19 cellular contexts compared by ENCODE assay signal in the genomic region with DNA sequence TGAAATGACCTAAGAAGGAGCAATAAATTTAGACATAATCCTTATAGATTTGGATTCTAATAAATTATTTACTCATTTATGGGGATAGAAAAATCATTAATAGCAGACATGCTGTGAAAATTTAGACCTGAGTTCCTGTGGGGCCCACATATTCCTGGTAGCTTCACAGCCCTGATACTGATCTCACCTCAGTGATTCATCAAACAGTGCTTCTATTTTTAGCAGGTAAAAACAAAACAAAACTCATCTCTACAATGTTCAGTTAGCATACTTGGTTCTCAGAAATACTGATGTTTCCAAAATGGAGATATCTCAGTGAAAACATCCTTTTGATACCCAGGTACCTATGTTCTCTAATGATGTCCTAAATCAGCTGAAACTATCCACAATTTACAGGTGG.
A peak's percentile ranks its signal among the peaks of the same experiment; 100 is the strongest.
DNase-seq lines count a peak whose midpoint lies in the region; ATAC-seq and TF ChIP-seq lines count a peak whose summit lies in the region.
"Had no signal": no experiment of that assay in that cellular context is flagged by ENCODE, and none has a peak within 500 bp of the region (broad histone marks: within the 10 kb centered on the region; RNA-seq: fewer than 3 reads in every experiment).

No MANE protein-coding gene starts in this region.

- H3K4me1 ChIP-seq in MM.1S (ENCODE audit: low read length) = no peaks in the 10 kb centered on the region
- H3K4me1 ChIP-seq: A549, BE2C, Peyer's patch, SJSA1 had no signal

- TF ChIP-seq CTCF in GM12865 (IDR thresholded peaks at IDR 0.05; ENCODE audit: insufficient read depth, low read depth, low read length, missing control alignments) (no peak), MM.1S (IDR thresholded peaks at IDR 0.05; ENCODE audit: low read length) (no peak)

- H3K4me2 ChIP-seq in MM.1S (ENCODE audit: low read depth, low read length) = no peak overlapping the region
- H3K4me2 ChIP-seq: A549, KMS-11 had no signal

- ATAC-seq in GM19351 (IDR thresholded peaks at IDR 0.05; ENCODE audit: unreplicated experiment) (peak; percentile 54), HG03108 (IDR thresholded peaks at IDR 0.05; ENCODE audit: unreplicated experiment) (no peak), GM19324 (IDR thresholded peaks at IDR 0.05; ENCODE audit: low FRiP score, unreplicated experiment) (no peak)
- ATAC-seq: A549, Right ventricle myocardium inferior had no signal

- H3K36me3 Mint-ChIP-seq in activated T-helper 2 cell treated with anti-CD3 and anti-CD28 coated beads, Interferon-gamma antibody, Interleukin-2, Interleukin-4, amounts not matched to agents 10 μg/mL and 5 μg/mL and 100 μg/mL, durations not matched to agents 14 hours and 24 hours and 36 hours (ENCODE audit: low read depth) = peaks cover 3% of the 10 kb centered on the region

- H3K4me1 Mint-ChIP-seq in activated T-helper 2 cell treated with anti-CD3 and anti-CD28 coated beads, Interferon-gamma antibody, Interleukin-2, Interleukin-4, amounts not matched to agents 10 μg/mL and 5 μg/mL and 100 μg/mL, durations not matched to agents 14 hours and 24 hours and 36 hours (ENCODE audit: low read depth) = peaks cover 9% of the 10 kb centered on the region

- no peak overlapping the region for H3K9ac ChIP-seq in MM.1S (ENCODE audit: low read length)
- H3K9ac ChIP-seq: KMS-11 had no signal

- no peaks in the 10 kb centered on the region for H3K9me2 ChIP-seq in MM.1S (replicated peaks; ENCODE audit: insufficient read depth, low read length)

- H3K4me3 Mint-ChIP-seq in activated T-helper 2 cell treated with anti-CD3 and anti-CD28 coated beads, Interferon-gamma antibody, Interleukin-2, Interleukin-4, amounts not matched to agents 10 μg/mL and 5 μg/mL and 100 μg/mL, durations not matched to agents 14 hours and 24 hours and 36 hours (ENCODE audit: low read depth) = no peak overlapping the region

- no peaks in the 10 kb centered on the region for H3K27me3 Mint-ChIP-seq in activated T-helper 2 cell treated with anti-CD3 and anti-CD28 coated beads, Interferon-gamma antibody, Interleukin-2, Interleukin-4, amounts not matched to agents 10 μg/mL and 5 μg/mL and 100 μg/mL, durations not matched to agents 14 hours and 24 hours and 36 hours (ENCODE audit: low read depth)

- no peak overlapping the region for H3K27ac ChIP-seq in MM.1S (ENCODE audit: low read length)
- H3K27ac ChIP-seq: A549, KMS-11, Peyer's patch, SJSA1 had no signal

- peaks cover 31% of the 10 kb centered on the region for H3K9me3 Mint-ChIP-seq in activated T-helper 2 cell treated with anti-CD3 and anti-CD28 coated beads, Interferon-gamma antibody, Interleukin-2, Interleukin-4, amounts not matched to agents 10 μg/mL and 5 μg/mL and 100 μg/mL, durations not matched to agents 14 hours and 24 hours and 36 hours

- H3K36me3 ChIP-seq in MM.1S (replicated peaks; ENCODE audit: insufficient read depth, low read length) = no peaks in the 10 kb centered on the region
- H3K36me3 ChIP-seq: BE2C, Peyer's patch, SJSA1 had no signal

- H2AFZ ChIP-seq in MM.1S (ENCODE audit: low read length) = no peak overlapping the region

- intact Hi-C loops in activated T-helper 2 cell treated with anti-CD3 and anti-CD28 coated beads, Interferon-gamma antibody, Interleukin-2, Interleukin-4, amounts not matched to agents 10 μg/mL and 5 μg/mL and 100 μg/mL, durations not matched to agents 14 hours and 24 hours and 36 hours (cut with micrococcal nuclease) = loop anchor here (1.0 kb wide), 1 partner anchor 9 kb away; no protein-coding TSS in a partner anchor

- no peaks in the 10 kb centered on the region for H3K27me3 ChIP-seq in MM.1S (replicated peaks; ENCODE audit: insufficient read depth, low read length)
- H3K27me3 ChIP-seq: BE2C, Peyer's patch, SJSA1 had no signal

- no peaks in the 10 kb centered on the region; the same call in 1 of the 2 replicates for H3F3A ChIP-seq in MM.1S (ENCODE audit: insufficient read depth, low read length)

- H3K79me2 ChIP-seq in MM.1S (ENCODE audit: low read length) = no peaks in the 10 kb centered on the region

- no peaks in the 10 kb centered on the region for H4K20me1 ChIP-seq in MM.1S (ENCODE audit: insufficient read depth, low read length)

- DNase-seq in GM12865 (ENCODE audit: low read depth) (peak; percentile 53), MM.1S (peak; percentile 34), COLO668 (lab: John Stamatoyannopoulos, UW; ENCODE audit: unreplicated experiment) (no peak)
- DNase-seq in activated T-helper 2 cell treated with anti-CD3 and anti-CD28 coated beads, Interferon-gamma antibody, Interleukin-2, Interleukin-4, amounts not matched to agents 10 μg/mL and 5 μg/mL and 100 μg/mL, durations not matched to agents 14 hours and 24 hours and 36 hours (ENCODE audit: low spot score) = no peak
- DNase-seq: BE2C, DMS79, IMR-90, NCI-H1417, NCI-H187, NCI-H2107, NCI-H510A, Peyer's patch had no signal

- no peaks in the 10 kb centered on the region for H3K9me3 ChIP-seq in MM.1S (replicated peaks; ENCODE audit: insufficient read depth, low read length)
- H3K9me3 ChIP-seq: A549, BE2C, Peyer's patch, SJSA1 had no signal

- no peak overlapping the region for H3K4me3 ChIP-seq in GM12865 (ENCODE audit: low read depth, low read length)
- H3K4me3 ChIP-seq in MM.1S (ENCODE audit: low read length) = no peak overlapping the region
- H3K4me3 ChIP-seq: A549, Peyer's patch, SJSA1 had no signal

- H3K27ac Mint-ChIP-seq in activated T-helper 2 cell treated with anti-CD3 and anti-CD28 coated beads, Interferon-gamma antibody, Interleukin-2, Interleukin-4, amounts not matched to agents 10 μg/mL and 5 μg/mL and 100 μg/mL, durations not matched to agents 14 hours and 24 hours and 36 hours = peak overlapping the region; percentile 49

Comparison
In these comparisons a context has a peak if more than half of its experiments do, and no peak if none do; other contexts are left out.
1. DNase-seq: peak in GM12865 (single experiment) and MM.1S (single experiment); none in activated T-helper 2 cell treated with anti-CD3 and anti-CD28 coated beads, Interferon-gamma antibody, Interleukin-2, Interleukin-4, amounts not matched to agents 10 μg/mL and 5 μg/mL and 100 μg/mL, durations not matched to agents 14 hours and 24 hours and 36 hours (single experiment) and COLO668 (single experiment).